ENCODE assay signal across 8 cellular contexts in genomic region chr7:81482600-81483186, GRCh38.
A peak's percentile ranks its signal among the peaks of the same experiment; 100 is the strongest.
DNase-seq lines count a peak whose midpoint lies in the region; ATAC-seq and TF ChIP-seq lines count a peak whose summit lies in the region.

No MANE protein-coding gene starts in this region.

- H4K20me1 ChIP-seq in fibroblast of lung (ENCODE audit: control insufficient read depth, extremely low read depth, insufficient read depth, low read length), result no peaks in the 10 kb centered on the region

- intact Hi-C loops in testis (cut with DNase I; ENCODE audit: low total_unique reads), result no loop called here
- intact Hi-C loops in head of caudate nucleus (cut with DNase I), result loop anchor here (10.0 kb wide), 2 partner anchors 472 to 1252 kb away; no protein-coding TSS in a partner anchor

- DNase-seq in DMS153 treated with DMSO at 0.1 percent for 48 hours (lab: John Stamatoyannopoulos, UW; ENCODE audit: unreplicated experiment) (peak; percentile 17), DMS153 (lab: John Stamatoyannopoulos, UW) (no peak), Peyer's patch (no peak), fibroblast of lung (ENCODE audit: low read depth in 2 of 2) (peak; percentile 37 to 73), testis (no peak), head of caudate nucleus (no peak)
- no peak for DNase-seq in stimulated activated naive CD4-positive, alpha-beta T cell treated with Interleukin-2 at 50 U/mL for 16 hours (lab: John Stamatoyannopoulos, UW)

- H3K4me1 ChIP-seq in Peyer's patch (no peaks in the 10 kb centered on the region), fibroblast of lung (ENCODE audit: control insufficient read depth, extremely low read depth, insufficient read depth, low read length) (peaks cover 4% of the 10 kb centered on the region), testis (no peaks in the 10 kb centered on the region)

- H3K4me2 ChIP-seq in fibroblast of lung (ENCODE audit: extremely low read depth, insufficient read depth, low read length), result no peak overlapping the region

- 14 to 22% methylated on average over 2 of the region's 2 CpGs for WGBS in testis, 2 donors

- H3K79me2 ChIP-seq in fibroblast of lung (ENCODE audit: control insufficient read depth, insufficient read depth, low read length), result no peaks in the 10 kb centered on the region

- H3K9me3 ChIP-seq in Peyer's patch (no peaks in the 10 kb centered on the region), fibroblast of lung (ENCODE audit: control insufficient read depth, insufficient read depth, low read depth, low read length) (no peaks in the 10 kb centered on the region), testis (no peaks in the 10 kb centered on the region)

- no peak overlapping the region for H2AFZ ChIP-seq in fibroblast of lung (ENCODE audit: low read length)

- H3K27ac ChIP-seq in Peyer's patch (no peak overlapping the region), fibroblast of lung (ENCODE audit: insufficient read depth, low read length) (no peak overlapping the region), testis (no peak overlapping the region)

- H3K36me3 ChIP-seq in Peyer's patch (no peaks in the 10 kb centered on the region), fibroblast of lung (ENCODE audit: control insufficient read depth, insufficient read depth, low read length) (no peaks in the 10 kb centered on the region), testis (ENCODE audit: low read depth, missing control alignments) (no peaks in the 10 kb centered on the region)

- no peak for TF ChIP-seq POLR2A in Peyer's patch (IDR thresholded peaks at IDR 0.05)
- TF ChIP-seq POLR2A in testis (IDR thresholded peaks at IDR 0.05), result no peak

- no peaks in the 10 kb centered on the region for H3K27me3 ChIP-seq in Peyer's patch
- H3K27me3 ChIP-seq in fibroblast of lung (ENCODE audit: control insufficient read depth, insufficient read depth, low read length), result no peaks in the 10 kb centered on the region
- no peaks in the 10 kb centered on the region for H3K27me3 ChIP-seq in testis

- H3K4me3 ChIP-seq in Peyer's patch, result no peak overlapping the region
- no peak overlapping the region for H3K4me3 ChIP-seq in fibroblast of lung (replicated peaks in 1 of 4; ENCODE audit: control extremely low read depth in 1 of 4, insufficient read depth in 1 of 4, low read depth in 3 of 4, low read length in 4 of 4)
- H3K4me3 ChIP-seq in testis, result no peak overlapping the region

- no peak overlapping the region for H3K9ac ChIP-seq in fibroblast of lung (ENCODE audit: insufficient read depth, low read length)

- peak; percentile 48 for ATAC-seq in HG03103 (IDR thresholded peaks at IDR 0.05; ENCODE audit: low read depth, unreplicated experiment)

- peak in 5 of 6 experiments; percentile 51 to 63 (median 57) for TF ChIP-seq CTCF in Peyer's patch (IDR thresholded peaks at IDR 0.05)
- peak in 1 of 2 donors; percentile 37 for TF ChIP-seq CTCF in fibroblast of lung (conservative IDR thresholded peaks at IDR 0.05 in 1 of 2, IDR thresholded peaks at IDR 0.05 in 1 of 2; ENCODE audit: low read depth in 1 of 2, low read length in 2 of 2)
- peak in 2 of 3 experiments; percentile 38 to 72 for TF ChIP-seq CTCF in testis (IDR thresholded peaks at IDR 0.05)

Comparison
In these comparisons a context has a peak if more than half of its experiments do, and no peak if none do; other contexts are left out.
1. DNase-seq: peak in DMS153 treated with DMSO at 0.1 percent for 48 hours (single experiment) and fibroblast of lung (2 of 2); none in DMS153 (single experiment), Peyer's patch (0 of 3), testis (single experiment), stimulated activated naive CD4-positive, alpha-beta T cell treated with Interleukin-2 at 50 U/mL for 16 hours (single experiment) and head of caudate nucleus (0 of 42).